In the genomic region with DNA sequence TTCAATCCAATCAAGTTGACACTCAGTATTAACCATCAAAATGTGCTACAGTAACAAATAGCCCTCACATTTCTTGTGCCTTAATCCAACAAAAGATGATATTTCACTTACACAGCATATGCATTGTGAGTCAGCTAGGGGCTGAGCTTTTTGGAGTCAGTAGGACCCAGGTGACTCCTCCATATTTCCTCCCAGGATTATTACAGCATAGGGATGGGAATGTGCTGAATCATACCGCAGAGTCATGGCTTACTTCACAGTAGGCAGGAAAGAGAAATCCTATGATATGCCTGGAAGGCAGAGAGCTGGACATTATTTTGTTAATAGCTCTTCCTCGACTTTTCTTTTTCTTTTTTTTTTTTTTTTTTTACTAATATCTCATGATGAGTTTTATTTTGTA, we compare ENCODE assay signal across 22 cellular contexts.
A peak's percentile ranks its signal among the peaks of the same experiment; 100 is the strongest.
DNase-seq lines count a peak whose midpoint lies in the region; TF ChIP-seq lines count a peak whose summit lies in the region.
"Had no signal": no experiment of that assay in that cellular context is flagged by ENCODE, and none has a peak within 500 bp of the region (broad histone marks: within the 10 kb centered on the region; RNA-seq: fewer than 3 reads in every experiment).

No MANE protein-coding gene starts in this region.

- no peak overlapping the region for H4K5ac ChIP-seq in mesendoderm (ENCODE audit: low read length)

- no peak overlapping the region for H3K4ac ChIP-seq in mesendoderm (ENCODE audit: low read depth, low read length)

- H2AFZ ChIP-seq in MM.1S (ENCODE audit: low read length): no peak overlapping the region

- in situ Hi-C loops in astrocyte of the spinal cord (cut with HindIII; ENCODE audit: low sequenced_read_pairs): no loop called here

- no peaks in the 10 kb centered on the region for H3K9me3 ChIP-seq in MM.1S (replicated peaks; ENCODE audit: insufficient read depth, low read length)
- H3K9me3 ChIP-seq: vagina had no signal

- H3K4me3 Mint-ChIP-seq in activated T-helper 2 cell treated with anti-CD3 and anti-CD28 coated beads, Interferon-gamma antibody, Interleukin-2, Interleukin-4, amounts not matched to agents 10 μg/mL and 5 μg/mL and 100 μg/mL, durations not matched to agents 14 hours and 24 hours and 36 hours (ENCODE audit: low read depth): no peak overlapping the region
- H3K4me3 Mint-ChIP-seq in activated CD4-positive, alpha-beta T cell treated with anti-CD3 and anti-CD28 coated beads, Interleukin-2, amount 10 ng/mL, durations not matched to agents 7 days and 5 days: no peak overlapping the region

- H3F3A ChIP-seq in MM.1S (ENCODE audit: insufficient read depth, low read length): no peaks in the 10 kb centered on the region

- CTCF ChIA-PET in activated CD4-positive, alpha-beta T cell treated with anti-CD3 and anti-CD28 coated beads, Interleukin-2, amount 10 ng/mL, durations not matched to agents 7 days and 5 days (lab: Charles Lee): no interaction called here

- H3K9me2 ChIP-seq in MM.1S (replicated peaks; ENCODE audit: insufficient read depth, low read length): no peaks in the 10 kb centered on the region

- POLR2A ChIA-PET in activated CD4-positive, alpha-beta T cell treated with anti-CD3 and anti-CD28 coated beads, Interleukin-2, amount 10 ng/mL, durations not matched to agents 7 days and 5 days (lab: Charles Lee): interaction anchor here (0.6 kb wide), 1 partner anchor 1969 kb away, joined by 4 read pairs; no protein-coding TSS in a partner anchor

- no peaks in the 10 kb centered on the region for H3K79me2 ChIP-seq in mesendoderm (ENCODE audit: control insufficient read depth, insufficient read depth, low read length)
- H3K79me2 ChIP-seq in MM.1S (ENCODE audit: low read length): no peaks in the 10 kb centered on the region

- H2BK5ac ChIP-seq in mesendoderm (ENCODE audit: low read length): no peak overlapping the region

- no CpG with 5 or more reads among the region's 2 CpGs for WGBS in mesendoderm (ENCODE audit: extremely low coverage, insufficient coverage, low lambda C conversion rate)

- intact Hi-C loops in activated T-helper 2 cell treated with anti-CD3 and anti-CD28 coated beads, Interferon-gamma antibody, Interleukin-2, Interleukin-4, amounts not matched to agents 10 μg/mL and 5 μg/mL and 100 μg/mL, durations not matched to agents 14 hours and 24 hours and 36 hours (cut with micrococcal nuclease): no loop called here

- peaks cover 14% of the 10 kb centered on the region for H3K9me3 Mint-ChIP-seq in activated T-helper 2 cell treated with anti-CD3 and anti-CD28 coated beads, Interferon-gamma antibody, Interleukin-2, Interleukin-4, amounts not matched to agents 10 μg/mL and 5 μg/mL and 100 μg/mL, durations not matched to agents 14 hours and 24 hours and 36 hours
- H3K9me3 Mint-ChIP-seq in activated CD4-positive, alpha-beta T cell treated with anti-CD3 and anti-CD28 coated beads, Interleukin-2, amount 10 ng/mL, durations not matched to agents 7 days and 5 days: peaks cover 17% of the 10 kb centered on the region

- H2BK15ac ChIP-seq in mesendoderm (replicated peaks; ENCODE audit: low read depth): no peak overlapping the region

- no peak overlapping the region for H3K23ac ChIP-seq in mesendoderm (ENCODE audit: low read length)

- no peaks in the 10 kb centered on the region for H3K27me3 ChIP-seq in mesendoderm (ENCODE audit: insufficient read depth, low read length, poor library complexity)
- H3K27me3 ChIP-seq in MM.1S (replicated peaks; ENCODE audit: insufficient read depth, low read length): no peaks in the 10 kb centered on the region
- H3K27me3 ChIP-seq: BLaER1, gastroesophageal sphincter, vagina had no signal

- H3K36me3 Mint-ChIP-seq in activated T-helper 2 cell treated with anti-CD3 and anti-CD28 coated beads, Interferon-gamma antibody, Interleukin-2, Interleukin-4, amounts not matched to agents 10 μg/mL and 5 μg/mL and 100 μg/mL, durations not matched to agents 14 hours and 24 hours and 36 hours (ENCODE audit: low read depth): no peaks in the 10 kb centered on the region
- no peaks in the 10 kb centered on the region for H3K36me3 Mint-ChIP-seq in activated CD4-positive, alpha-beta T cell treated with anti-CD3 and anti-CD28 coated beads, Interleukin-2, amount 10 ng/mL, durations not matched to agents 7 days and 5 days (ENCODE audit: low read depth)

- no peak overlapping the region for H2BK120ac ChIP-seq in mesendoderm (ENCODE audit: low read depth, low read length)

- no peak overlapping the region for H3K27ac ChIP-seq in mesendoderm (ENCODE audit: low read depth, low read length)
- no peak overlapping the region for H3K27ac ChIP-seq in MM.1S (ENCODE audit: low read length)
- H3K27ac ChIP-seq in caudate nucleus (ENCODE audit: low read depth, low read length): no peak overlapping the region
- H3K27ac ChIP-seq: BLaER1, gastroesophageal sphincter, HL-60, skin epidermis, vagina had no signal

- no peaks in the 10 kb centered on the region for H4K20me1 ChIP-seq in MM.1S (ENCODE audit: insufficient read depth, low read length)
- H4K20me1 ChIP-seq: BLaER1 had no signal

- no peak overlapping the region for H3K9ac ChIP-seq in mesendoderm (ENCODE audit: low read length)
- H3K9ac ChIP-seq in MM.1S (ENCODE audit: low read length): no peak overlapping the region
- H3K9ac ChIP-seq: BLaER1 had no signal

- no peaks in the 10 kb centered on the region for H3K36me3 ChIP-seq in mesendoderm (ENCODE audit: control insufficient read depth, insufficient read depth, low read length)
- no peaks in the 10 kb centered on the region for H3K36me3 ChIP-seq in MM.1S (replicated peaks; ENCODE audit: insufficient read depth, low read length)
- H3K36me3 ChIP-seq: BLaER1, gastroesophageal sphincter, vagina had no signal

- no peaks in the 10 kb centered on the region for H3K79me1 ChIP-seq in mesendoderm (ENCODE audit: low read length)

- H3K4me2 ChIP-seq in mesendoderm (ENCODE audit: low read length): no peak overlapping the region
- no peak overlapping the region for H3K4me2 ChIP-seq in MM.1S (ENCODE audit: low read depth, low read length)
- H3K4me2 ChIP-seq: BLaER1 had no signal

- no peak overlapping the region for H3K18ac ChIP-seq in mesendoderm (ENCODE audit: low read length)

- no peaks in the 10 kb centered on the region for H3K27me3 Mint-ChIP-seq in activated T-helper 2 cell treated with anti-CD3 and anti-CD28 coated beads, Interferon-gamma antibody, Interleukin-2, Interleukin-4, amounts not matched to agents 10 μg/mL and 5 μg/mL and 100 μg/mL, durations not matched to agents 14 hours and 24 hours and 36 hours (ENCODE audit: low read depth)
- no peaks in the 10 kb centered on the region for H3K27me3 Mint-ChIP-seq in activated CD4-positive, alpha-beta T cell treated with anti-CD3 and anti-CD28 coated beads, Interleukin-2, amount 10 ng/mL, durations not matched to agents 7 days and 5 days

- H3K56ac ChIP-seq in mesendoderm (ENCODE audit: low read length): no peak overlapping the region

- peak; percentile 27 for DNase-seq in EL
- DNase-seq in M059J (ENCODE audit: low read depth): peak; percentile 67
- peak; percentile 30 for DNase-seq in astrocyte of the spinal cord (ENCODE audit: low read depth, low spot score)
- DNase-seq in mesendoderm: peak; percentile 24
- no peak for DNase-seq in activated T-helper 2 cell treated with anti-CD3 and anti-CD28 coated beads, Interferon-gamma antibody, Interleukin-2, Interleukin-4, amounts not matched to agents 10 μg/mL and 5 μg/mL and 100 μg/mL, durations not matched to agents 14 hours and 24 hours and 36 hours (ENCODE audit: low spot score)
- no peak for DNase-seq in MM.1S
- no peak for DNase-seq in caudate nucleus (lab: John Stamatoyannopoulos, UW)
- DNase-seq in activated CD4-positive, alpha-beta T cell treated with anti-CD3 and anti-CD28 coated beads, Interleukin-2, amount 10 ng/mL, durations not matched to agents 7 days and 5 days: no peak
- DNase-seq: activated naive CD4-positive, alpha-beta T cell treated with Interleukin-2 at 50 U/mL for 16 hours; DMS79 treated with DMSO at 0.1 percent for 48 hours; effector memory CD4-positive, alpha-beta T cell; mucosa of descending colon; NCI-H187 treated with DMSO at 0.1 percent for 48 hours; NCI-H69; occipital lobe; stimulated activated naive CD4-positive, alpha-beta T cell; SW 1271 had no signal

- H3K4me1 ChIP-seq in mesendoderm (ENCODE audit: control insufficient read depth, low read depth, low read length): no peaks in the 10 kb centered on the region
- no peaks in the 10 kb centered on the region for H3K4me1 ChIP-seq in MM.1S (ENCODE audit: low read length)
- H3K4me1 ChIP-seq: BLaER1, gastroesophageal sphincter, vagina had no signal

- no peak overlapping the region for H3K27ac Mint-ChIP-seq in activated T-helper 2 cell treated with anti-CD3 and anti-CD28 coated beads, Interferon-gamma antibody, Interleukin-2, Interleukin-4, amounts not matched to agents 10 μg/mL and 5 μg/mL and 100 μg/mL, durations not matched to agents 14 hours and 24 hours and 36 hours
- no peak overlapping the region for H3K27ac Mint-ChIP-seq in activated CD4-positive, alpha-beta T cell treated with anti-CD3 and anti-CD28 coated beads, Interleukin-2, amount 10 ng/mL, durations not matched to agents 7 days and 5 days

- no peak overlapping the region for H2AK5ac ChIP-seq in mesendoderm (ENCODE audit: low read length)

- no peak for TF ChIP-seq CTCF in astrocyte of the spinal cord (IDR thresholded peaks at IDR 0.05; ENCODE audit: low read depth, low read length)
- no peak for TF ChIP-seq CTCF in MM.1S (IDR thresholded peaks at IDR 0.05; ENCODE audit: low read length)

- no peak overlapping the region for H4K8ac ChIP-seq in mesendoderm (ENCODE audit: low read depth, low read length)

- H3K4me1 Mint-ChIP-seq in activated T-helper 2 cell treated with anti-CD3 and anti-CD28 coated beads, Interferon-gamma antibody, Interleukin-2, Interleukin-4, amounts not matched to agents 10 μg/mL and 5 μg/mL and 100 μg/mL, durations not matched to agents 14 hours and 24 hours and 36 hours (ENCODE audit: low read depth): no peaks in the 10 kb centered on the region
- no peaks in the 10 kb centered on the region for H3K4me1 Mint-ChIP-seq in activated CD4-positive, alpha-beta T cell treated with anti-CD3 and anti-CD28 coated beads, Interleukin-2, amount 10 ng/mL, durations not matched to agents 7 days and 5 days

- H3K4me3 ChIP-seq in astrocyte of the spinal cord (ENCODE audit: low read depth, low read length) (no peak overlapping the region), mesendoderm (ENCODE audit: low read length) (no peak overlapping the region), MM.1S (ENCODE audit: low read length) (no peak overlapping the region)
- H3K4me3 ChIP-seq: BLaER1, gastroesophageal sphincter, mucosa of descending colon, skin epidermis, vagina had no signal

Comparison
In these comparisons a context has a peak if more than half of its experiments do, and no peak if none do; other contexts are left out.
1. DNase-seq: peak in EL (single experiment), M059J (single experiment), astrocyte of the spinal cord (single experiment) and mesendoderm (single experiment); none in activated T-helper 2 cell treated with anti-CD3 and anti-CD28 coated beads, Interferon-gamma antibody, Interleukin-2, Interleukin-4, amounts not matched to agents 10 μg/mL and 5 μg/mL and 100 μg/mL, durations not matched to agents 14 hours and 24 hours and 36 hours (single experiment), MM.1S (single experiment), caudate nucleus (0 of 61) and activated CD4-positive, alpha-beta T cell treated with anti-CD3 and anti-CD28 coated beads, Interleukin-2, amount 10 ng/mL, durations not matched to agents 7 days and 5 days (single experiment).